ENCODE assay signal across 19 cellular contexts in genomic region chr9:36092014-36092413, GRCh38. TPM values are rescaled to one million over a fixed set of nuclear protein-coding genes. Genes with fewer than 3 reads are reported as not detected.
A peak's percentile ranks its signal among the peaks of the same experiment; 100 is the strongest.
DNase-seq lines count a peak whose midpoint lies in the region; ATAC-seq lines count a peak whose summit lies in the region.
"Had no signal": no experiment of that assay in that cellular context is flagged by ENCODE, and none has a peak within 500 bp of the region (broad histone marks: within the 10 kb centered on the region; RNA-seq: fewer than 3 reads in every experiment).

No MANE protein-coding gene starts in this region.

- peaks cover 3% of the 10 kb centered on the region for H3K9me3 Mint-ChIP-seq in activated CD4-positive, alpha-beta memory T cell treated with anti-CD3 and anti-CD28 coated beads, Interleukin-2, amount 10 ng/mL, durations not matched to agents 7 days and 5 days
- peaks cover 4% of the 10 kb centered on the region for H3K9me3 Mint-ChIP-seq in activated CD4-positive, alpha-beta memory T cell treated with anti-CD3 and anti-CD28 coated beads for 36 hours
- peaks cover 0 to 2% (median 0%) of the 10 kb centered on the region in 6 donors for H3K9me3 Mint-ChIP-seq in immature natural killer cell

- DNase-seq in activated CD4-positive, alpha-beta memory T cell treated with anti-CD3 and anti-CD28 coated beads, Interleukin-2, amount 10 ng/mL, durations not matched to agents 7 days and 5 days = no peak
- no peak for DNase-seq in activated CD4-positive, alpha-beta memory T cell treated with anti-CD3 and anti-CD28 coated beads for 36 hours
- DNase-seq in SJSA1 (ENCODE audit: low read depth in 1 of 2, low spot score in 2 of 2) (no peak), immature natural killer cell (no peak), DMS53 treated with DMSO at 0.1 percent for 48 hours (lab: John Stamatoyannopoulos, UW; ENCODE audit: unreplicated experiment) (no peak)
- DNase-seq in activated CD4-positive, alpha-beta T cell treated with anti-CD3 and anti-CD28 coated beads, Interleukin-2, amount 50 U/mL, for 4 hours = no peak
- DNase-seq: activated gamma-delta T cell treated with Interleukin-2 at 50 U/mL for 16 hours, cerebellar nuclear complex, DMS153, hypothalamus, left ventricle myocardium superior, NCI-H146, occipital lobe, PC-9 had no signal

- intact Hi-C loops in activated CD4-positive, alpha-beta memory T cell treated with anti-CD3 and anti-CD28 coated beads for 36 hours (cut with micrococcal nuclease) = loop anchor here (2.0 to 5.0 kb wide), 2 partner anchors 19 to 55 kb away; partner anchors contain the start of gene RECK

- peak overlapping the region; percentile 97 for H3K27ac ChIP-seq in SJSA1
- H3K27ac ChIP-seq: PC-9, tibial nerve had no signal

- H3K36me3 ChIP-seq in SJSA1 = no peaks in the 10 kb centered on the region
- H3K36me3 ChIP-seq in skeletal muscle satellite cell (ENCODE audit: insufficient read depth, low read length) = peaks cover 11% of the 10 kb centered on the region

- H3K4me1 ChIP-seq in SJSA1 (replicated peaks) (peaks cover 31% of the 10 kb centered on the region), skeletal muscle satellite cell (ENCODE audit: control insufficient read depth, insufficient read depth, low read length) (peaks cover 18% of the 10 kb centered on the region)

- peaks cover 19% of the 10 kb centered on the region for H3K4me1 Mint-ChIP-seq in activated CD4-positive, alpha-beta memory T cell treated with anti-CD3 and anti-CD28 coated beads, Interleukin-2, amount 10 ng/mL, durations not matched to agents 7 days and 5 days
- peaks cover 14% of the 10 kb centered on the region for H3K4me1 Mint-ChIP-seq in activated CD4-positive, alpha-beta memory T cell treated with anti-CD3 and anti-CD28 coated beads for 36 hours (ENCODE audit: low read depth)
- peaks cover 15 to 21% of the 10 kb centered on the region in 2 donors for H3K4me1 Mint-ChIP-seq in immature natural killer cell

- no peak overlapping the region for H3K4me3 Mint-ChIP-seq in activated CD4-positive, alpha-beta memory T cell treated with anti-CD3 and anti-CD28 coated beads, Interleukin-2, amount 10 ng/mL, durations not matched to agents 7 days and 5 days
- no peak overlapping the region for H3K4me3 Mint-ChIP-seq in activated CD4-positive, alpha-beta memory T cell treated with anti-CD3 and anti-CD28 coated beads for 36 hours
- no peak overlapping the region for H3K4me3 Mint-ChIP-seq in immature natural killer cell

- CTCF ChIA-PET in activated CD4-positive, alpha-beta memory T cell treated with anti-CD3 and anti-CD28 coated beads, Interleukin-2, amount 10 ng/mL, durations not matched to agents 7 days and 5 days (lab: Charles Lee) = interaction anchor here (1.0 to 2.5 kb wide), 3 partner anchors 11 to 98 kb away, joined by 3 to 19 read pairs (median 3); no protein-coding TSS in a partner anchor
- CTCF ChIA-PET in activated CD4-positive, alpha-beta memory T cell treated with anti-CD3 and anti-CD28 coated beads for 36 hours (lab: Charles Lee) = interaction anchor here (1.1 to 1.9 kb wide), 4 partner anchors 8 to 83 kb away, joined by 3 to 8 read pairs (median 5); no protein-coding TSS in a partner anchor

- H3K4me2 ChIP-seq in skeletal muscle satellite cell (ENCODE audit: low read length) = peak overlapping the region; percentile 43
- H3K4me2 ChIP-seq: PC-9 had no signal

- H3K4me3 ChIP-seq in SJSA1 = no peak overlapping the region
- H3K4me3 ChIP-seq in skeletal muscle satellite cell (ENCODE audit: low read length) = no peak overlapping the region
- H3K4me3 ChIP-seq: esophagus muscularis mucosa, K562, PC-9, tibial nerve had no signal

- ATAC-seq in GM21360 (IDR thresholded peaks at IDR 0.05; ENCODE audit: unreplicated experiment) = no peak
- ATAC-seq: K562 had no signal

- POLR2A ChIA-PET in activated CD4-positive, alpha-beta memory T cell treated with anti-CD3 and anti-CD28 coated beads, Interleukin-2, amount 10 ng/mL, durations not matched to agents 7 days and 5 days (lab: Charles Lee) = interaction anchor here (1.2 kb wide), 1 partner anchor 77 kb away, joined by 4 read pairs; the partner anchor contains the start of gene CCIN
- POLR2A ChIA-PET in activated CD4-positive, alpha-beta memory T cell treated with anti-CD3 and anti-CD28 coated beads for 36 hours (lab: Charles Lee) = no interaction called here

- no peaks in the 10 kb centered on the region for H3K27me3 Mint-ChIP-seq in activated CD4-positive, alpha-beta memory T cell treated with anti-CD3 and anti-CD28 coated beads, Interleukin-2, amount 10 ng/mL, durations not matched to agents 7 days and 5 days
- H3K27me3 Mint-ChIP-seq in activated CD4-positive, alpha-beta memory T cell treated with anti-CD3 and anti-CD28 coated beads for 36 hours = no peaks in the 10 kb centered on the region
- peaks cover 0 to 3% (median 0%) of the 10 kb centered on the region in 3 donors for H3K27me3 Mint-ChIP-seq in immature natural killer cell (ENCODE audit: low read depth in 3 of 3)

- peaks cover 13% of the 10 kb centered on the region for H3K36me3 Mint-ChIP-seq in activated CD4-positive, alpha-beta memory T cell treated with anti-CD3 and anti-CD28 coated beads, Interleukin-2, amount 10 ng/mL, durations not matched to agents 7 days and 5 days (ENCODE audit: low read depth)
- peaks cover 9% of the 10 kb centered on the region for H3K36me3 Mint-ChIP-seq in activated CD4-positive, alpha-beta memory T cell treated with anti-CD3 and anti-CD28 coated beads for 36 hours
- H3K36me3 Mint-ChIP-seq in immature natural killer cell = peaks cover 0 to 9% (median 0%) of the 10 kb centered on the region in 3 donors

- H3K27me3 ChIP-seq in SJSA1 (replicated peaks) (no peaks in the 10 kb centered on the region), skeletal muscle satellite cell (ENCODE audit: control insufficient read depth, insufficient read depth, low read length) (no peaks in the 10 kb centered on the region)
- H3K27me3 ChIP-seq: esophagus muscularis mucosa, tibial nerve had no signal

- peak overlapping the region; percentile 66 for H3K9ac ChIP-seq in skeletal muscle satellite cell (ENCODE audit: low read depth, low read length)

- H3K9me3 ChIP-seq in SJSA1 (replicated peaks) (no peaks in the 10 kb centered on the region), skeletal muscle satellite cell (replicated peaks; ENCODE audit: low read length) (no peaks in the 10 kb centered on the region)
- H3K9me3 ChIP-seq: esophagus muscularis mucosa, tibial nerve had no signal

- peak overlapping the region; percentile 28 for H3K27ac Mint-ChIP-seq in activated CD4-positive, alpha-beta memory T cell treated with anti-CD3 and anti-CD28 coated beads, Interleukin-2, amount 10 ng/mL, durations not matched to agents 7 days and 5 days
- no peak overlapping the region for H3K27ac Mint-ChIP-seq in activated CD4-positive, alpha-beta memory T cell treated with anti-CD3 and anti-CD28 coated beads for 36 hours
- H3K27ac Mint-ChIP-seq in immature natural killer cell = peak overlapping the region; percentile 68 to 95 (median 89)

RNA-seq across cellular contexts. Expression of gene GLIPR2, which starts 44.5 kb away (rescaled TPM):
- total RNA-seq in activated CD4-positive, alpha-beta memory T cell treated with anti-CD3 and anti-CD28 coated beads, Interleukin-2, amount 10 ng/mL, durations not matched to agents 7 days and 5 days = 10 to 100 TPM; 45.3 to 48.0 TPM
- 10 to 100 TPM; 24.7 to 25.8 TPM for total RNA-seq in activated CD4-positive, alpha-beta memory T cell treated with anti-CD3 and anti-CD28 coated beads for 36 hours
- 29.8 and 37.3 TPM in 2 replicates for total RNA-seq in SJSA1 (2014; rRNA removed; shearing (Covaris generic))
- 100 to 1,000 TPM; 327 to 486 (median 374) TPM for polyA plus RNA-seq in immature natural killer cell
- total RNA-seq in skeletal muscle satellite cell (2012; rRNA removed) = 15.2 and 37.6 TPM in 2 replicates

RNA-seq across cellular contexts. Expression of gene RECK, which starts 55.3 kb away (rescaled TPM):
- total RNA-seq in activated CD4-positive, alpha-beta memory T cell treated with anti-CD3 and anti-CD28 coated beads, Interleukin-2, amount 10 ng/mL, durations not matched to agents 7 days and 5 days = 1 to 10 TPM; 7.4 to 8.1 TPM
- total RNA-seq in activated CD4-positive, alpha-beta memory T cell treated with anti-CD3 and anti-CD28 coated beads for 36 hours = 1 to 10 TPM; 6.1 to 7.2 TPM
- total RNA-seq in SJSA1 (2014; rRNA removed; shearing (Covaris generic)) = 10.2 and 13.9 TPM in 2 replicates
- 10 to 100 TPM in 2 of 3 donors, 1 to 10 TPM in 1; 7.8 to 14.4 (median 13.8) TPM for polyA plus RNA-seq in immature natural killer cell
- 13.7 and 13.8 TPM in 2 replicates for total RNA-seq in skeletal muscle satellite cell (2012; rRNA removed)
